Comparison of ENCODE assay signal across 20 cellular contexts in genomic region chr7:75909521-75910132, GRCh38. TPM values are rescaled to one million over a fixed set of nuclear protein-coding genes. Genes with fewer than 3 reads are reported as not detected.
DNase-seq lines count a peak whose midpoint lies in the region; ATAC-seq, FAIRE-seq and TF ChIP-seq lines count a peak whose summit lies in the region.
"Had no signal": no experiment of that assay in that cellular context is flagged by ENCODE, and none has a peak within 500 bp of the region (broad histone marks: within the 10 kb centered on the region; RNA-seq: fewer than 3 reads in every experiment).

No MANE protein-coding gene starts in this region.

- H3K27ac ChIP-seq in HepG2 (ENCODE audit: extremely low read length, insufficient read depth, low read length) (no peak overlapping the region), right lobe of liver (no peak overlapping the region), K562 (ENCODE audit: extremely low read depth, low read depth, low read length) (no peak overlapping the region)
- H3K27ac ChIP-seq: BLaER1 treated with 17β-estradiol and CSF1 and Interleukin-3, amounts not matched to agents 10 nM and 100 nM; GM23248; HL-60 had no signal

- in situ Hi-C loops in HepG2 (cut with HindIII; ENCODE audit: extremely low pct_ligation_motif_present, low pct_unique_long_range_greater_than_20kb) = no loop called here
- in situ Hi-C loops in K562 (cut with MboI) = no loop called here

- H3K27ac Mint-ChIP-seq in stimulated activated effector memory CD8-positive, alpha-beta T cell treated with anti-CD3 and anti-CD28 coated beads, Interleukin-12 subunit alpha, Interleukin-12 subunit beta, amount 100 ng/mL, for 72 hours = peak overlapping the region; percentile 30
- H3K27ac Mint-ChIP-seq: B cell had no signal

- no peaks in the 10 kb centered on the region for H3K9me3 ChIP-seq in HepG2 (ENCODE audit: low read length)
- no peaks in the 10 kb centered on the region for H3K9me3 ChIP-seq in right lobe of liver
- H3K9me3 ChIP-seq in K562 (replicated peaks; ENCODE audit: control insufficient read depth, insufficient read depth, low read depth, low read length) = no peaks in the 10 kb centered on the region
- H3K9me3 ChIP-seq in mucosa of descending colon = no peaks in the 10 kb centered on the region
- H3K9me3 ChIP-seq: BLaER1 treated with 17β-estradiol and CSF1 and Interleukin-3, amounts not matched to agents 10 nM and 100 nM; HAP-1 had no signal

- H3K79me2 ChIP-seq in HepG2 (ENCODE audit: insufficient read depth, low read length) (peaks cover 8% of the 10 kb centered on the region), K562 (ENCODE audit: control insufficient read depth, insufficient read depth, low read length) (peaks cover 7% of the 10 kb centered on the region; the same call in 2 of the 3 replicates)

- POLR2A ChIA-PET in HepG2 (lab: Yijun Ruan, JAX) (interaction anchor here (1.7 kb wide), 1 partner anchor 11 kb away, joined by 9 read pairs; no protein-coding TSS in a partner anchor), K562 (lab: Yijun Ruan, JAX) (no interaction called here)

- H3K36me3 Mint-ChIP-seq in stimulated activated effector memory CD8-positive, alpha-beta T cell treated with anti-CD3 and anti-CD28 coated beads, Interleukin-12 subunit alpha, Interleukin-12 subunit beta, amount 100 ng/mL, for 72 hours = peaks cover 6% of the 10 kb centered on the region
- H3K36me3 Mint-ChIP-seq: CD4-positive, CD25-positive, alpha-beta regulatory T cell had no signal

- TF ChIP-seq EP300 in HepG2 (IDR thresholded peaks at IDR 0.05; ENCODE audit: low read depth in 2 of 2, low read length in 2 of 2) (no peak), HepG2 (CRISPR knock-in tag; IDR thresholded peaks at IDR 0.05; ENCODE audit: borderline replicate concordance) (no peak), K562 (IDR thresholded peaks at IDR 0.05; ENCODE audit: low read length) (no peak)

- H4K20me1 ChIP-seq in HepG2 (ENCODE audit: insufficient read depth, low read length) (no peaks in the 10 kb centered on the region), K562 (replicated peaks; ENCODE audit: control insufficient read depth, insufficient read depth, low read length) (no peaks in the 10 kb centered on the region)
- H4K20me1 ChIP-seq: BLaER1 treated with 17β-estradiol and CSF1 and Interleukin-3, amounts not matched to agents 10 nM and 100 nM had no signal

- DNase-seq in HepG2 (ENCODE audit: low spot score) (no peak), right lobe of liver (no peak), K562 (ENCODE audit: extremely low read depth in 1 of 4, low spot score in 3 of 4) (no peak), mucosa of descending colon (no peak), SW480 (ENCODE audit: low spot score) (no peak)
- DNase-seq in stimulated activated effector memory CD8-positive, alpha-beta T cell treated with anti-CD3 and anti-CD28 coated beads, Interleukin-12 subunit alpha, Interleukin-12 subunit beta, amount 100 ng/mL, for 72 hours (ENCODE audit: low spot score in 2 of 2) = no peak
- DNase-seq: CD4-positive, CD25-positive, alpha-beta regulatory T cell; CD8-positive, alpha-beta memory T cell; COR-L47; DMS 273 treated with DMSO at 0.1 percent for 48 hours; DMS53; DND-41; EL; GM23248; IMR-90 had no signal

- no TSS peak for BruUV-seq in HepG2 (replicated peaks; lab: Mats Ljungman, UMichigan)
- BruUV-seq in K562 (replicated peaks; lab: Mats Ljungman, UMichigan) = no TSS peak

- TF ChIP-seq POLR2A in HepG2 (IDR thresholded peaks at IDR 0.05; ENCODE audit: insufficient read depth in 1 of 2, low read depth in 2 of 2, low read length in 2 of 2) = no peak
- no peak for TF ChIP-seq POLR2A in right lobe of liver (IDR thresholded peaks at IDR 0.05)
- TF ChIP-seq POLR2A in K562 (conservative IDR thresholded peaks at IDR 0.05) = no peak

- no peaks in the 10 kb centered on the region for H3K4me1 Mint-ChIP-seq in stimulated activated effector memory CD8-positive, alpha-beta T cell treated with anti-CD3 and anti-CD28 coated beads, Interleukin-12 subunit alpha, Interleukin-12 subunit beta, amount 100 ng/mL, for 72 hours

- no peak for ATAC-seq in HepG2
- no peak for ATAC-seq in right lobe of liver
- ATAC-seq in K562 = no peak
- no peak for ATAC-seq in stimulated activated effector memory CD8-positive, alpha-beta T cell treated with anti-CD3 and anti-CD28 coated beads, Interleukin-12 subunit alpha, Interleukin-12 subunit beta, amount 100 ng/mL, for 72 hours
- ATAC-seq in mucosa of descending colon = no peak
- ATAC-seq: GM12878 had no signal

- no peak overlapping the region for H3K4me3 Mint-ChIP-seq in stimulated activated effector memory CD8-positive, alpha-beta T cell treated with anti-CD3 and anti-CD28 coated beads, Interleukin-12 subunit alpha, Interleukin-12 subunit beta, amount 100 ng/mL, for 72 hours
- H3K4me3 Mint-ChIP-seq: B cell had no signal

- H3K4me3 ChIP-seq in HepG2 (replicated peaks in 1 of 3; ENCODE audit: insufficient read depth in 1 of 3, low read depth in 2 of 3, low read length in 3 of 3) (no peak overlapping the region), right lobe of liver (no peak overlapping the region), K562 (no peak overlapping the region), mucosa of descending colon (no peak overlapping the region)
- H3K4me3 ChIP-seq: BLaER1 treated with 17β-estradiol and CSF1 and Interleukin-3, amounts not matched to agents 10 nM and 100 nM; GM12878; GM23248; HAP-1 had no signal

- TF ChIP-seq CTCF in HepG2 (CRISPR knock-in tag; IDR thresholded peaks at IDR 0.05) (no peak), right lobe of liver (IDR thresholded peaks at IDR 0.05) (no peak), K562 (IDR thresholded peaks at IDR 0.05 in 2 of 3, conservative IDR thresholded peaks at IDR 0.05 in 1 of 3; ENCODE audit: insufficient read depth in 2 of 3, low read depth in 1 of 3, low read length in 3 of 3) (no peak), mucosa of descending colon (IDR thresholded peaks at IDR 0.05) (no peak)

- no peaks in the 10 kb centered on the region for H3K9me1 ChIP-seq in K562 (ENCODE audit: control insufficient read depth, insufficient read depth, low read length)

- H3K4me2 ChIP-seq in HepG2 (ENCODE audit: low read depth, low read length) = no peak overlapping the region
- no peak overlapping the region for H3K4me2 ChIP-seq in K562 (ENCODE audit: insufficient read depth, low read length)

- WGBS in HepG2 (ENCODE audit: low lambda C conversion rate) = 84% methylated on average over 5 of the region's 5 CpGs
- 100% methylated on average over 2 of the region's 5 CpGs for WGBS in right lobe of liver (ENCODE audit: insufficient coverage, low coverage, low lambda C conversion rate, missing lambda C conversion rate)
- 26% methylated on average over 5 of the region's 5 CpGs for WGBS in K562 (ENCODE audit: insufficient coverage, low coverage, missing lambda C conversion rate)

- peaks cover 84% of the 10 kb centered on the region for H3K4me1 ChIP-seq in HepG2 (ENCODE audit: insufficient read depth, low read length)
- H3K4me1 ChIP-seq in right lobe of liver = peaks cover 0 to 40% (median 10%) of the 10 kb centered on the region in 4 donors
- peaks cover 8 to 9% of the 10 kb centered on the region in 2 experiments; a peak in 4 of 5 replicates for H3K4me1 ChIP-seq in K562 (replicated peaks in 1 of 2; ENCODE audit: control insufficient read depth in 2 of 2, insufficient read depth in 2 of 2, low read length in 2 of 2)
- peaks cover 3% of the 10 kb centered on the region for H3K4me1 ChIP-seq in mucosa of descending colon (ENCODE audit: low read depth)

- intact Hi-C loops in HepG2 (cut with micrococcal nuclease; ENCODE audit: unreplicated experiment) (no loop called here), right lobe of liver (cut with DNase I) (no loop called here), K562 (cut with micrococcal nuclease) (no loop called here), mucosa of descending colon (cut with DNase I, micrococcal nuclease) (no loop called here)

- no peaks in the 10 kb centered on the region for H3K9me3 Mint-ChIP-seq in stimulated activated effector memory CD8-positive, alpha-beta T cell treated with anti-CD3 and anti-CD28 coated beads, Interleukin-12 subunit alpha, Interleukin-12 subunit beta, amount 100 ng/mL, for 72 hours
- H3K9me3 Mint-ChIP-seq: CD4-positive, CD25-positive, alpha-beta regulatory T cell; CD8-positive, alpha-beta memory T cell had no signal

- CTCF ChIA-PET in HepG2 (lab: Yijun Ruan, JAX; ENCODE audit: low intra/inter-chr PET ratio, low total read pairs) = no interaction called here
- CTCF ChIA-PET in K562 (lab: Yijun Ruan, JAX; ENCODE audit: low intra/inter-chr PET ratio) = no interaction called here

- H3K27me3 ChIP-seq in HepG2 (ENCODE audit: control insufficient read depth in 1 of 2, insufficient read depth in 2 of 2, low read length in 2 of 2) = no peaks in the 10 kb centered on the region
- H3K27me3 ChIP-seq in right lobe of liver = no peaks in the 10 kb centered on the region
- no peaks in the 10 kb centered on the region for H3K27me3 ChIP-seq in K562 (ENCODE audit: control insufficient read depth in 2 of 2, insufficient read depth in 2 of 2, low read length in 2 of 2)
- H3K27me3 ChIP-seq: BLaER1 treated with 17β-estradiol and CSF1 and Interleukin-3, amounts not matched to agents 10 nM and 100 nM had no signal

- FAIRE-seq in HepG2 (lab: Jason Lieb, UNC) (no peak), K562 (lab: Jason Lieb, UNC) (no peak)
- FAIRE-seq: GM12878 had no signal

- TF ChIP-seq RAD21 in HepG2 (CRISPR knock-in tag; IDR thresholded peaks at IDR 0.05) (no peak), K562 (CRISPR knock-in tag; conservative IDR thresholded peaks at IDR 0.05 in 1 of 2, IDR thresholded peaks at IDR 0.05 in 1 of 2) (no peak)

- H3K9ac ChIP-seq in HepG2 (ENCODE audit: insufficient read depth, low read depth, low read length) = no peak overlapping the region
- no peak overlapping the region for H3K9ac ChIP-seq in K562 (ENCODE audit: insufficient read depth in 1 of 2, low read depth in 2 of 2, low read length in 2 of 2)
- H3K9ac ChIP-seq: BLaER1 treated with 17β-estradiol and CSF1 and Interleukin-3, amounts not matched to agents 10 nM and 100 nM; GM23248 had no signal

- H3K36me3 ChIP-seq in HepG2 (replicated peaks in 1 of 2; ENCODE audit: control insufficient read depth in 1 of 2, insufficient read depth in 2 of 2, low read length in 2 of 2) = no peaks in the 10 kb centered on the region
- no peaks in the 10 kb centered on the region for H3K36me3 ChIP-seq in right lobe of liver
- no peaks in the 10 kb centered on the region for H3K36me3 ChIP-seq in K562 (ENCODE audit: control insufficient read depth, insufficient read depth, low read length)
- H3K36me3 ChIP-seq in mucosa of descending colon (ENCODE audit: low read depth) = no peaks in the 10 kb centered on the region
- H3K36me3 ChIP-seq: BLaER1 treated with 17β-estradiol and CSF1 and Interleukin-3, amounts not matched to agents 10 nM and 100 nM; HAP-1 had no signal

- H2AFZ ChIP-seq in HepG2 (ENCODE audit: low read length) = no peak overlapping the region
- H2AFZ ChIP-seq in K562 (ENCODE audit: low read depth, low read length) = no peak overlapping the region
- H2AFZ ChIP-seq: GM23248 had no signal

RNA-seq across cellular contexts. Expression of gene POR, which starts 5.3 kb away (rescaled TPM):
- total RNA-seq in HepG2 (2016; rRNA removed; fragmentation: Illumina TruSeq; extraction: Trizol) = 115 and 266 TPM in 2 replicates
- total RNA-seq in HepG2 (2016; cell fraction: cytosol; rRNA removed; fragmentation: Illumina TruSeq; extraction: Trizol; ENCODE audit: low read depth) = 43.6 and 47.9 TPM in 2 replicates
- 95.7 and 270 TPM in 2 replicates for total RNA-seq in HepG2 (2016; cell fraction: insoluble cytoplasmic fraction; rRNA removed; fragmentation: Illumina TruSeq; extraction: Trizol)
- 55.5 and 56.9 TPM in 2 replicates for total RNA-seq in HepG2 (2016; cell fraction: membrane; rRNA removed; fragmentation: Illumina TruSeq; extraction: Trizol)
- total RNA-seq in HepG2 (2016; cell fraction: nucleus; rRNA removed; fragmentation: Illumina TruSeq; extraction: Trizol) = 260 and 301 TPM in 2 replicates
- polyA plus RNA-seq in HepG2 (2011; rRNA removed) = 145 and 208 TPM in 2 replicates
- 143 and 190 TPM in 2 replicates for polyA plus RNA-seq in HepG2 (2011; cell fraction: cytosol; rRNA removed)
- polyA plus RNA-seq in HepG2 (2011; cell fraction: nucleus; rRNA removed) = 1,024 and 1,039 TPM in 2 replicates
- 325 and 360 TPM in 2 replicates for polyA plus RNA-seq in HepG2 (2012)
- polyA plus RNA-seq in HepG2 (2016; cell fraction: cytosol; fragmentation: Illumina TruSeq; extraction: Trizol; ENCODE audit: low read depth) = 22.8 and 25.4 TPM in 2 replicates
- polyA plus RNA-seq in HepG2 (2016; cell fraction: insoluble cytoplasmic fraction; fragmentation: Illumina TruSeq; extraction: Trizol; ENCODE audit: low read depth) = 63.7 and 80.6 TPM in 2 replicates
- 25.4 and 30.4 TPM in 2 replicates for polyA plus RNA-seq in HepG2 (2016; cell fraction: membrane; fragmentation: Illumina TruSeq; extraction: Trizol; ENCODE audit: low read depth)
- polyA plus RNA-seq in HepG2 (2016; cell fraction: nucleus; fragmentation: Illumina TruSeq; extraction: Trizol; ENCODE audit: insufficient read depth, low read depth) = 367 and 407 TPM in 2 replicates
- 85.0 and 445 TPM in 2 replicates for polyA minus RNA-seq in HepG2 (2011; rRNA and poly(A)+ RNA removed; ENCODE audit: low replicate concordance)
- 256 and 348 TPM in 2 replicates for polyA minus RNA-seq in HepG2 (2011; cell fraction: cytosol; rRNA and poly(A)+ RNA removed)
- 174 and 240 TPM in 2 replicates for polyA minus RNA-seq in HepG2 (2011; cell fraction: nucleus; rRNA and poly(A)+ RNA removed)
- 1,000 to 10,000 TPM in 1 of 6 experiments, 100 to 1,000 TPM in 5; 370 to 1,042 (median 725) TPM for total RNA-seq in right lobe of liver
- total RNA-seq in K562 (2011; cell fraction: chromatin; rRNA removed; ENCODE audit: low replicate concordance) = 102 and 236 TPM in 2 replicates
- 297 and 329 TPM in 2 replicates for total RNA-seq in K562 (2011; cell fraction: nucleolus; rRNA removed)
- 126 and 148 TPM in 2 replicates for total RNA-seq in K562 (2011; cell fraction: nucleoplasm; rRNA removed)
- total RNA-seq in K562 (2014; rRNA removed) = 137 and 192 TPM in 2 replicates
- 36.0 and 53.7 TPM in 2 replicates for total RNA-seq in K562 (2014; rRNA removed; fragmentation: Illumina TruSeq; extraction: Trizol)
- total RNA-seq in K562 (2015; rRNA removed; fragmentation: Illumina TruSeq; extraction: Trizol) = 40.8 and 42.0 TPM in 2 replicates
- total RNA-seq in K562 (2021) = 138 and 142 TPM in 2 replicates
- polyA plus RNA-seq in K562 (2011; rRNA removed) = 33.8 and 51.7 TPM in 2 replicates
- polyA plus RNA-seq in K562 (2011; cell fraction: cytosol; rRNA removed) = 42.7 and 139 TPM in 2 replicates
- 158 and 263 TPM in 2 replicates for polyA plus RNA-seq in K562 (2011; cell fraction: nucleus; rRNA removed)
- polyA plus RNA-seq in K562 (2012) = 72.0 and 103 TPM in 2 replicates
- polyA plus RNA-seq in K562 (2014; fragmentation: Illumina TruSeq; extraction: Trizol) = 75.6 and 89.8 TPM in 2 replicates
- 10 to 100 TPM in 1 of 2 experiments, 1 to 10 TPM in 1; 4.7 to 10.6 TPM for polyA plus RNA-seq in K562 (2014; fragmentation: Nextera tagmentation; extraction: Ambion mirVana)
- polyA plus RNA-seq in K562 (2014; rRNA removed) = 67.5 and 76.6 TPM in 2 replicates
- polyA minus RNA-seq in K562 (2011; rRNA and poly(A)+ RNA removed) = 24.0 and 27.0 TPM in 2 replicates
- polyA minus RNA-seq in K562 (2011; cell fraction: cytosol; rRNA and poly(A)+ RNA removed) = 76.6 and 85.5 TPM in 2 replicates
- 41.2 and 50.2 TPM in 2 replicates for polyA minus RNA-seq in K562 (2011; cell fraction: nucleus; rRNA and poly(A)+ RNA removed)
- total RNA-seq in mucosa of descending colon = 100 to 1,000 TPM in 2 of 3 donors, 10 to 100 TPM in 1; 76.4 to 122 (median 118) TPM

RNA-seq across cellular contexts. Expression of gene RHBDD2, which starts 30.8 kb away (rescaled TPM):
- 14.9 and 23.1 TPM in 2 replicates for total RNA-seq in HepG2 (2016; rRNA removed; fragmentation: Illumina TruSeq; extraction: Trizol)
- total RNA-seq in HepG2 (2016; cell fraction: cytosol; rRNA removed; fragmentation: Illumina TruSeq; extraction: Trizol; ENCODE audit: low read depth) = 18.8 and 23.7 TPM in 2 replicates
- 9.2 and 24.2 TPM in 2 replicates for total RNA-seq in HepG2 (2016; cell fraction: insoluble cytoplasmic fraction; rRNA removed; fragmentation: Illumina TruSeq; extraction: Trizol)
- total RNA-seq in HepG2 (2016; cell fraction: membrane; rRNA removed; fragmentation: Illumina TruSeq; extraction: Trizol) = 29.8 and 37.0 TPM in 2 replicates
- total RNA-seq in HepG2 (2016; cell fraction: nucleus; rRNA removed; fragmentation: Illumina TruSeq; extraction: Trizol) = 16.7 and 24.5 TPM in 2 replicates
- polyA plus RNA-seq in HepG2 (2011; rRNA removed) = 26.4 and 41.1 TPM in 2 replicates
- 34.8 and 35.2 TPM in 2 replicates for polyA plus RNA-seq in HepG2 (2011; cell fraction: cytosol; rRNA removed)
- polyA plus RNA-seq in HepG2 (2011; cell fraction: nucleus; rRNA removed) = 33.3 and 35.1 TPM in 2 replicates
- 22.8 and 42.0 TPM in 2 replicates for polyA plus RNA-seq in HepG2 (2012)
- 39.1 and 46.7 TPM in 2 replicates for polyA plus RNA-seq in HepG2 (2016; cell fraction: cytosol; fragmentation: Illumina TruSeq; extraction: Trizol; ENCODE audit: low read depth)
- 17.9 and 21.5 TPM in 2 replicates for polyA plus RNA-seq in HepG2 (2016; cell fraction: insoluble cytoplasmic fraction; fragmentation: Illumina TruSeq; extraction: Trizol; ENCODE audit: low read depth)
- 52.8 and 61.8 TPM in 2 replicates for polyA plus RNA-seq in HepG2 (2016; cell fraction: membrane; fragmentation: Illumina TruSeq; extraction: Trizol; ENCODE audit: low read depth)
- polyA plus RNA-seq in HepG2 (2016; cell fraction: nucleus; fragmentation: Illumina TruSeq; extraction: Trizol; ENCODE audit: insufficient read depth, low read depth) = 57.7 and 58.2 TPM in 2 replicates
- polyA minus RNA-seq in HepG2 (2011; rRNA and poly(A)+ RNA removed; ENCODE audit: low replicate concordance) = 49.6 and 101 TPM in 2 replicates
- 17.8 and 22.2 TPM in 2 replicates for polyA minus RNA-seq in HepG2 (2011; cell fraction: cytosol; rRNA and poly(A)+ RNA removed)
- polyA minus RNA-seq in HepG2 (2011; cell fraction: nucleus; rRNA and poly(A)+ RNA removed) = 12.7 and 13.4 TPM in 2 replicates
- 10 to 100 TPM; 24.4 to 56.1 (median 31.7) TPM for total RNA-seq in right lobe of liver
- total RNA-seq in K562 (2011; cell fraction: chromatin; rRNA removed; ENCODE audit: low replicate concordance) = 22.0 and 61.8 TPM in 2 replicates
- total RNA-seq in K562 (2011; cell fraction: nucleolus; rRNA removed) = 61.1 and 68.0 TPM in 2 replicates
- 53.5 and 72.0 TPM in 2 replicates for total RNA-seq in K562 (2011; cell fraction: nucleoplasm; rRNA removed)
- 22.3 and 29.1 TPM in 2 replicates for total RNA-seq in K562 (2014; rRNA removed)
- 11.0 and 11.8 TPM in 2 replicates for total RNA-seq in K562 (2014; rRNA removed; fragmentation: Illumina TruSeq; extraction: Trizol)
- total RNA-seq in K562 (2015; rRNA removed; fragmentation: Illumina TruSeq; extraction: Trizol) = 14.5 and 14.9 TPM in 2 replicates
- 33.6 and 36.7 TPM in 2 replicates for total RNA-seq in K562 (2021)
- 17.9 and 33.4 TPM in 2 replicates for polyA plus RNA-seq in K562 (2011; rRNA removed)
- 31.3 and 72.7 TPM in 2 replicates for polyA plus RNA-seq in K562 (2011; cell fraction: cytosol; rRNA removed)
- polyA plus RNA-seq in K562 (2011; cell fraction: nucleus; rRNA removed) = 19.7 and 50.0 TPM in 2 replicates
- 37.9 and 107 TPM in 2 replicates for polyA plus RNA-seq in K562 (2012)
- 23.8 and 45.5 TPM in 2 replicates for polyA plus RNA-seq in K562 (2014; fragmentation: Illumina TruSeq; extraction: Trizol)
- polyA plus RNA-seq in K562 (2014; fragmentation: Nextera tagmentation; extraction: Ambion mirVana) = 1 to 10 TPM; 3.3 to 5.4 TPM
- 20.1 and 20.9 TPM in 2 replicates for polyA plus RNA-seq in K562 (2014; rRNA removed)
- polyA minus RNA-seq in K562 (2011; rRNA and poly(A)+ RNA removed) = 12.8 and 15.1 TPM in 2 replicates
- polyA minus RNA-seq in K562 (2011; cell fraction: cytosol; rRNA and poly(A)+ RNA removed) = 20.8 and 31.7 TPM in 2 replicates
- 10.0 and 15.5 TPM in 2 replicates for polyA minus RNA-seq in K562 (2011; cell fraction: nucleus; rRNA and poly(A)+ RNA removed)
- 10 to 100 TPM; 43.9 to 50.5 (median 47.3) TPM for total RNA-seq in mucosa of descending colon

Comparison
In these comparisons a context has a peak if more than half of its experiments do, and no peak if none do; other contexts are left out.
1. Of the 241 proteins assayed by ChIP-seq in both HepG2 and K562: peak only in HepG2: none; only in K562: ARHGAP35, CC2D1A, EHMT2, GATAD2A, HBP1, MTA1 and 2 more; in both: ZNF512; in neither: 229; mixed calls (peak in some experiments, not most) for 3.